In the genomic region with DNA sequence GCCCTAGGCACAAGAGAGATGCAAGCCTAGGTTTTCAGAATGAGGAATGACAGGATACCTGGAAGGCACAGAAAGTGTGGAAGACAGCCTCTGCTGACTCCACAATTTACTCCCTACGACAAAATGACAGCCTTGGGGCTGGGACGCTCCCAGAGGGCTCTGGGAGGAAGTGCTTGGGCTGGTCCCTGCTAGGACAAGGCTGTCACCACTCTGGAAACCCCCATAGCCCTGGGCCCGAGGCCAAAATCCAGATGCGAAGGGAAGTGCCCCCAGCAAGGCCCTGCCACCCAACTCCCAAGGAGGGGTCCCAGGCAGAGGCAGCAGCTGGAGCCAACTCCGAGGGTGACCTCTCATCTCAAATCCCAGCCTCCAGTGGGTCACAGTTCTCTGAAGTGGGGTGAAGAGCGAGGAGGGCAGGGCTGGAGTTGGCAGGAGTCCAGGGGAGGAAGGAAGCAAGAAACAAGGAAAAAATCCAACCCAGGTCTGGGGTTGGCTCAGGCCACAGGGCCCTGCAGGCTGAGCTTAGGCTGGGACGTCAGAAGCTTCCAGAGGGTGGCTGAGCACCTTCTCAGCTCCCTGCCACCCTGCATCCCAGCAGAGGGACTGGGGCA, we compare ENCODE assay signal across 2 cellular contexts.
TF ChIP-seq lines count a peak whose summit lies in the region.

No MANE protein-coding gene starts in this region.

TF ChIP-seq in HEK293, 187 proteins besides CTCF, POLR2A, EP300 and RAD21:
- TF ChIP-seq ZNF670 (tag by site-specific recombination; IDR thresholded peaks at IDR 0.05; ENCODE audit: low read depth), result no peak
- peak; percentile 6; the same call in 1 of the 2 replicates for TF ChIP-seq GLIS1 (tag by site-specific recombination; IDR thresholded peaks at IDR 0.05)
- TF ChIP-seq, protein P1, sequence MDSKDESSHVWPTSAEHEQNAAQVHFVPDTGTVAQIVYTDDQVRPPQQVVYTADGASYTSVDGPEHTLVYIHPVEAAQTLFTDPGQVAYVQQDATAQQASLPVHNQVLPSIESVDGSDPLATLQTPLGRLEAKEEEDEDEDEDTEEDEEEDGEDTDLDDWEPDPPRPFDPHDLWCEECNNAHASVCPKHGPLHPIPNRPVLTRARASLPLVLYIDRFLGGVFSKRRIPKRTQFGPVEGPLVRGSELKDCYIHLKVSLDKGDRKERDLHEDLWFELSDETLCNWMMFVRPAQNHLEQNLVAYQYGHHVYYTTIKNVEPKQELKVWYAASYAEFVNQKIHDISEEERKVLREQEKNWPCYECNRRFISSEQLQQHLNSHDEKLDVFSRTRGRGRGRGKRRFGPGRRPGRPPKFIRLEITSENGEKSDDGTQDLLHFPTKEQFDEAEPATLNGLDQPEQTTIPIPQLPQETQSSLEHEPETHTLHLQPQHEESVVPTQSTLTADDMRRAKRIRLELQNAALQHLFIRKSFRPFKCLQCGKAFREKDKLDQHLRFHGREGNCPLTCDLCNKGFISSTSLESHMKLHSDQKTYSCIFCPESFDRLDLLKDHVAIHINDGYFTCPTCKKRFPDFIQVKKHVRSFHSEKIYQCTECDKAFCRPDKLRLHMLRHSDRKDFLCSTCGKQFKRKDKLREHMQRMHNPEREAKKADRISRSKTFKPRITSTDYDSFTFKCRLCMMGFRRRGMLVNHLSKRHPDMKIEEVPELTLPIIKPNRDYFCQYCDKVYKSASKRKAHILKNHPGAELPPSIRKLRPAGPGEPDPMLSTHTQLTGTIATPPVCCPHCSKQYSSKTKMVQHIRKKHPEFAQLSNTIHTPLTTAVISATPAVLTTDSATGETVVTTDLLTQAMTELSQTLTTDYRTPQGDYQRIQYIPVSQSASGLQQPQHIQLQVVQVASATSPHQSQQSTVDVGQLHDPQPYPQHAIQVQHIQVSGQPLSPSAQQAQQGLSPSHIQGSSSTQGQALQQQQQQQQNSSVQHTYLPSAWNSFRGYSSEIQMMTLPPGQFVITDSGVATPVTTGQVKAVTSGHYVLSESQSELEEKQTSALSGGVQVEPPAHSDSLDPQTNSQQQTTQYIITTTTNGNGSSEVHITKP (tag by site-specific recombination; IDR thresholded peaks at IDR 0.05), result peak; percentile 72

TF ChIP-seq in K562, 482 proteins besides CTCF, POLR2A, EP300 and RAD21 (continues in another document):
- TF ChIP-seq, protein P2, sequence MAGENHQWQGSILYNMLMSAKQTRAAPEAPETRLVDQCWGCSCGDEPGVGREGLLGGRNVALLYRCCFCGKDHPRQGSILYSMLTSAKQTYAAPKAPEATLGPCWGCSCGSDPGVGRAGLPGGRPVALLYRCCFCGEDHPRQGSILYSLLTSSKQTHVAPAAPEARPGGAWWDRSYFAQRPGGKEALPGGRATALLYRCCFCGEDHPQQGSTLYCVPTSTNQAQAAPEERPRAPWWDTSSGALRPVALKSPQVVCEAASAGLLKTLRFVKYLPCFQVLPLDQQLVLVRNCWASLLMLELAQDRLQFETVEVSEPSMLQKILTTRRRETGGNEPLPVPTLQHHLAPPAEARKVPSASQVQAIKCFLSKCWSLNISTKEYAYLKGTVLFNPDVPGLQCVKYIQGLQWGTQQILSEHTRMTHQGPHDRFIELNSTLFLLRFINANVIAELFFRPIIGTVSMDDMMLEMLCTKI (IDR thresholded peaks at IDR 0.05; ENCODE audit: partially characterized antibody), result no peak
- TF ChIP-seq, protein P3, sequence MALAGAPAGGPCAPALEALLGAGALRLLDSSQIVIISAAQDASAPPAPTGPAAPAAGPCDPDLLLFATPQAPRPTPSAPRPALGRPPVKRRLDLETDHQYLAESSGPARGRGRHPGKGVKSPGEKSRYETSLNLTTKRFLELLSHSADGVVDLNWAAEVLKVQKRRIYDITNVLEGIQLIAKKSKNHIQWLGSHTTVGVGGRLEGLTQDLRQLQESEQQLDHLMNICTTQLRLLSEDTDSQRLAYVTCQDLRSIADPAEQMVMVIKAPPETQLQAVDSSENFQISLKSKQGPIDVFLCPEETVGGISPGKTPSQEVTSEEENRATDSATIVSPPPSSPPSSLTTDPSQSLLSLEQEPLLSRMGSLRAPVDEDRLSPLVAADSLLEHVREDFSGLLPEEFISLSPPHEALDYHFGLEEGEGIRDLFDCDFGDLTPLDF (CRISPR knock-in tag; IDR thresholded peaks at IDR 0.05), result no peak
- TF ChIP-seq, protein P4, sequence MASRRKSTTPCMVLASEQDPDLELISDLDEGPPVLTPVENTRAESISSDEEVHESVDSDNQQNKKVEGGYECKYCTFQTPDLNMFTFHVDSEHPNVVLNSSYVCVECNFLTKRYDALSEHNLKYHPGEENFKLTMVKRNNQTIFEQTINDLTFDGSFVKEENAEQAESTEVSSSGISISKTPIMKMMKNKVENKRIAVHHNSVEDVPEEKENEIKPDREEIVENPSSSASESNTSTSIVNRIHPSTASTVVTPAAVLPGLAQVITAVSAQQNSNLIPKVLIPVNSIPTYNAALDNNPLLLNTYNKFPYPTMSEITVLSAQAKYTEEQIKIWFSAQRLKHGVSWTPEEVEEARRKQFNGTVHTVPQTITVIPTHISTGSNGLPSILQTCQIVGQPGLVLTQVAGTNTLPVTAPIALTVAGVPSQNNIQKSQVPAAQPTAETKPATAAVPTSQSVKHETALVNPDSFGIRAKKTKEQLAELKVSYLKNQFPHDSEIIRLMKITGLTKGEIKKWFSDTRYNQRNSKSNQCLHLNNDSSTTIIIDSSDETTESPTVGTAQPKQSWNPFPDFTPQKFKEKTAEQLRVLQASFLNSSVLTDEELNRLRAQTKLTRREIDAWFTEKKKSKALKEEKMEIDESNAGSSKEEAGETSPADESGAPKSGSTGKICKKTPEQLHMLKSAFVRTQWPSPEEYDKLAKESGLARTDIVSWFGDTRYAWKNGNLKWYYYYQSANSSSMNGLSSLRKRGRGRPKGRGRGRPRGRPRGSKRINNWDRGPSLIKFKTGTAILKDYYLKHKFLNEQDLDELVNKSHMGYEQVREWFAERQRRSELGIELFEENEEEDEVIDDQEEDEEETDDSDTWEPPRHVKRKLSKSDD (conservative IDR thresholded peaks at IDR 0.05; ENCODE audit: low read length), result no peak
- TF ChIP-seq ZNF766 (CRISPR knock-in tag; conservative IDR thresholded peaks at IDR 0.05) (no peak), ASH1L (IDR thresholded peaks at IDR 0.05; ENCODE audit: borderline replicate concordance, low read depth, partially characterized antibody) (no peak), PHF21A (IDR thresholded peaks at IDR 0.05; ENCODE audit: borderline replicate concordance, low read depth) (no peak), HCFC1 (IDR thresholded peaks at IDR 0.05; ENCODE audit: low read depth, low read length) (no peak), ZNF140 (CRISPR knock-in tag; IDR thresholded peaks at IDR 0.05) (no peak), BHLHE40 (IDR thresholded peaks at IDR 0.05; ENCODE audit: low read length) (no peak), POLR2G (IDR thresholded peaks at IDR 0.05; ENCODE audit: low read depth, low read length) (peak; percentile 40), NBN (IDR thresholded peaks at IDR 0.05; ENCODE audit: low read depth) (no peak), MAFK (IDR thresholded peaks at IDR 0.05; ENCODE audit: low read length) (no peak), WHSC1 (IDR thresholded peaks at IDR 0.05; ENCODE audit: low read length) (no peak), SPI1 (IDR thresholded peaks at IDR 0.05; ENCODE audit: borderline replicate concordance, low read depth, low read length) (peak; percentile 50; the same call in 1 of the 2 replicates), NFIC (IDR thresholded peaks at IDR 0.05) (peak; percentile 73), KLF10 (CRISPR knock-in tag; IDR thresholded peaks at IDR 0.05) (no peak), ZNF316 (IDR thresholded peaks at IDR 0.05) (peak; percentile 31; the same call in 1 of the 2 replicates), XRCC4 (IDR thresholded peaks at IDR 0.05; ENCODE audit: extremely low read depth, insufficient read depth, insufficient read length) (no peak), PTBP1 (IDR thresholded peaks at IDR 0.05; ENCODE audit: low read depth, low read length) (no peak), ZNF76 (CRISPR knock-in tag; IDR thresholded peaks at IDR 0.05; ENCODE audit: borderline replicate concordance) (no peak), CBX5 (IDR thresholded peaks at IDR 0.05; ENCODE audit: borderline replicate concordance, low read depth) (no peak), YY1 (IDR thresholded peaks at IDR 0.05; ENCODE audit: borderline replicate concordance in 1 of 3, control insufficient read depth in 1 of 3, extremely low read depth in 1 of 3, insufficient read depth in 3 of 3, insufficient read length in 1 of 3, insufficient replicate concordance in 2 of 3, low read depth in 1 of 3, low read length in 2 of 3) (no peak)
- TF ChIP-seq, protein P5, sequence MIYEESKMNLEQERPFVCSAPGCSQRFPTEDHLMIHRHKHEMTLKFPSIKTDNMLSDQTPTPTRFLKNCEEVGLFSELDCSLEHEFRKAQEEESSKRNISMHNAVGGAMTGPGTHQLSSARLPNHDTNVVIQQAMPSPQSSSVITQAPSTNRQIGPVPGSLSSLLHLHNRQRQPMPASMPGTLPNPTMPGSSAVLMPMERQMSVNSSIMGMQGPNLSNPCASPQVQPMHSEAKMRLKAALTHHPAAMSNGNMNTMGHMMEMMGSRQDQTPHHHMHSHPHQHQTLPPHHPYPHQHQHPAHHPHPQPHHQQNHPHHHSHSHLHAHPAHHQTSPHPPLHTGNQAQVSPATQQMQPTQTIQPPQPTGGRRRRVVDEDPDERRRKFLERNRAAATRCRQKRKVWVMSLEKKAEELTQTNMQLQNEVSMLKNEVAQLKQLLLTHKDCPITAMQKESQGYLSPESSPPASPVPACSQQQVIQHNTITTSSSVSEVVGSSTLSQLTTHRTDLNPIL (CRISPR knock-in tag; IDR thresholded peaks at IDR 0.05), result no peak
- TF ChIP-seq, protein P6, sequence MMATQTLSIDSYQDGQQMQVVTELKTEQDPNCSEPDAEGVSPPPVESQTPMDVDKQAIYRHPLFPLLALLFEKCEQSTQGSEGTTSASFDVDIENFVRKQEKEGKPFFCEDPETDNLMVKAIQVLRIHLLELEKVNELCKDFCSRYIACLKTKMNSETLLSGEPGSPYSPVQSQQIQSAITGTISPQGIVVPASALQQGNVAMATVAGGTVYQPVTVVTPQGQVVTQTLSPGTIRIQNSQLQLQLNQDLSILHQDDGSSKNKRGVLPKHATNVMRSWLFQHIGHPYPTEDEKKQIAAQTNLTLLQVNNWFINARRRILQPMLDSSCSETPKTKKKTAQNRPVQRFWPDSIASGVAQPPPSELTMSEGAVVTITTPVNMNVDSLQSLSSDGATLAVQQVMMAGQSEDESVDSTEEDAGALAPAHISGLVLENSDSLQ (IDR thresholded peaks at IDR 0.05), result no peak
- TF ChIP-seq, protein P7, sequence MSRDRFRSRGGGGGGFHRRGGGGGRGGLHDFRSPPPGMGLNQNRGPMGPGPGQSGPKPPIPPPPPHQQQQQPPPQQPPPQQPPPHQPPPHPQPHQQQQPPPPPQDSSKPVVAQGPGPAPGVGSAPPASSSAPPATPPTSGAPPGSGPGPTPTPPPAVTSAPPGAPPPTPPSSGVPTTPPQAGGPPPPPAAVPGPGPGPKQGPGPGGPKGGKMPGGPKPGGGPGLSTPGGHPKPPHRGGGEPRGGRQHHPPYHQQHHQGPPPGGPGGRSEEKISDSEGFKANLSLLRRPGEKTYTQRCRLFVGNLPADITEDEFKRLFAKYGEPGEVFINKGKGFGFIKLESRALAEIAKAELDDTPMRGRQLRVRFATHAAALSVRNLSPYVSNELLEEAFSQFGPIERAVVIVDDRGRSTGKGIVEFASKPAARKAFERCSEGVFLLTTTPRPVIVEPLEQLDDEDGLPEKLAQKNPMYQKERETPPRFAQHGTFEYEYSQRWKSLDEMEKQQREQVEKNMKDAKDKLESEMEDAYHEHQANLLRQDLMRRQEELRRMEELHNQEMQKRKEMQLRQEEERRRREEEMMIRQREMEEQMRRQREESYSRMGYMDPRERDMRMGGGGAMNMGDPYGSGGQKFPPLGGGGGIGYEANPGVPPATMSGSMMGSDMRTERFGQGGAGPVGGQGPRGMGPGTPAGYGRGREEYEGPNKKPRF (IDR thresholded peaks at IDR 0.05; ENCODE audit: low read depth, low read length), result no peak
- TF ChIP-seq, protein P8, sequence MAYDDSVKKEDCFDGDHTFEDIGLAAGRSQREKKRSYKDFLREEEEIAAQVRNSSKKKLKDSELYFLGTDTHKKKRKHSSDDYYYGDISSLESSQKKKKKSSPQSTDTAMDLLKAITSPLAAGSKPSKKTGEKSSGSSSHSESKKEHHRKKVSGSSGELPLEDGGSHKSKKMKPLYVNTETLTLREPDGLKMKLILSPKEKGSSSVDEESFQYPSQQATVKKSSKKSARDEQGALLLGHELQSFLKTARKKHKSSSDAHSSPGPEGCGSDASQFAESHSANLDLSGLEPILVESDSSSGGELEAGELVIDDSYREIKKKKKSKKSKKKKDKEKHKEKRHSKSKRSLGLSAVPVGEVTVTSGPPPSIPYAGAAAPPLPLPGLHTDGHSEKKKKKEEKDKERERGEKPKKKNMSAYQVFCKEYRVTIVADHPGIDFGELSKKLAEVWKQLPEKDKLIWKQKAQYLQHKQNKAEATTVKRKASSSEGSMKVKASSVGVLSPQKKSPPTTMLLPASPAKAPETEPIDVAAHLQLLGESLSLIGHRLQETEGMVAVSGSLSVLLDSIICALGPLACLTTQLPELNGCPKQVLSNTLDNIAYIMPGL (CRISPR knock-in tag; IDR thresholded peaks at IDR 0.05), result no peak
- TF ChIP-seq, protein P9, sequence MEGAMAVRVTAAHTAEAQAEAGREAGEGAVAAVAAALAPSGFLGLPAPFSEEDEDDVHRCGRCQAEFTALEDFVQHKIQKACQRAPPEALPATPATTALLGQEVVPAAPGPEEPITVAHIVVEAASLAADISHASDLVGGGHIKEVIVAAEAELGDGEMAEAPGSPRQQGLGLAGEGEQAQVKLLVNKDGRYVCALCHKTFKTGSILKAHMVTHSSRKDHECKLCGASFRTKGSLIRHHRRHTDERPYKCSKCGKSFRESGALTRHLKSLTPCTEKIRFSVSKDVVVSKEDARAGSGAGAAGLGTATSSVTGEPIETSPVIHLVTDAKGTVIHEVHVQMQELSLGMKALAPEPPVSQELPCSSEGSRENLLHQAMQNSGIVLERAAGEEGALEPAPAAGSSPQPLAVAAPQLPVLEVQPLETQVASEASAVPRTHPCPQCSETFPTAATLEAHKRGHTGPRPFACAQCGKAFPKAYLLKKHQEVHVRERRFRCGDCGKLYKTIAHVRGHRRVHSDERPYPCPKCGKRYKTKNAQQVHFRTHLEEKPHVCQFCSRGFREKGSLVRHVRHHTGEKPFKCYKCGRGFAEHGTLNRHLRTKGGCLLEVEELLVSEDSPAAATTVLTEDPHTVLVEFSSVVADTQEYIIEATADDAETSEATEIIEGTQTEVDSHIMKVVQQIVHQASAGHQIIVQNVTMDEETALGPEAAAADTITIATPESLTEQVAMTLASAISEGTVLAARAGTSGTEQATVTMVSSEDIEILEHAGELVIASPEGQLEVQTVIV (CRISPR knock-in tag; IDR thresholded peaks at IDR 0.05; ENCODE audit: borderline replicate concordance), result no peak
- TF ChIP-seq, protein P10, sequence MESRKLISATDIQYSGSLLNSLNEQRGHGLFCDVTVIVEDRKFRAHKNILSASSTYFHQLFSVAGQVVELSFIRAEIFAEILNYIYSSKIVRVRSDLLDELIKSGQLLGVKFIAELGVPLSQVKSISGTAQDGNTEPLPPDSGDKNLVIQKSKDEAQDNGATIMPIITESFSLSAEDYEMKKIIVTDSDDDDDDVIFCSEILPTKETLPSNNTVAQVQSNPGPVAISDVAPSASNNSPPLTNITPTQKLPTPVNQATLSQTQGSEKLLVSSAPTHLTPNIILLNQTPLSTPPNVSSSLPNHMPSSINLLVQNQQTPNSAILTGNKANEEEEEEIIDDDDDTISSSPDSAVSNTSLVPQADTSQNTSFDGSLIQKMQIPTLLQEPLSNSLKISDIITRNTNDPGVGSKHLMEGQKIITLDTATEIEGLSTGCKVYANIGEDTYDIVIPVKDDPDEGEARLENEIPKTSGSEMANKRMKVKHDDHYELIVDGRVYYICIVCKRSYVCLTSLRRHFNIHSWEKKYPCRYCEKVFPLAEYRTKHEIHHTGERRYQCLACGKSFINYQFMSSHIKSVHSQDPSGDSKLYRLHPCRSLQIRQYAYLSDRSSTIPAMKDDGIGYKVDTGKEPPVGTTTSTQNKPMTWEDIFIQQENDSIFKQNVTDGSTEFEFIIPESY (CRISPR knock-in tag; IDR thresholded peaks at IDR 0.05), result no peak
